ENCODE assay signal across 8 cellular contexts in the genomic region with DNA sequence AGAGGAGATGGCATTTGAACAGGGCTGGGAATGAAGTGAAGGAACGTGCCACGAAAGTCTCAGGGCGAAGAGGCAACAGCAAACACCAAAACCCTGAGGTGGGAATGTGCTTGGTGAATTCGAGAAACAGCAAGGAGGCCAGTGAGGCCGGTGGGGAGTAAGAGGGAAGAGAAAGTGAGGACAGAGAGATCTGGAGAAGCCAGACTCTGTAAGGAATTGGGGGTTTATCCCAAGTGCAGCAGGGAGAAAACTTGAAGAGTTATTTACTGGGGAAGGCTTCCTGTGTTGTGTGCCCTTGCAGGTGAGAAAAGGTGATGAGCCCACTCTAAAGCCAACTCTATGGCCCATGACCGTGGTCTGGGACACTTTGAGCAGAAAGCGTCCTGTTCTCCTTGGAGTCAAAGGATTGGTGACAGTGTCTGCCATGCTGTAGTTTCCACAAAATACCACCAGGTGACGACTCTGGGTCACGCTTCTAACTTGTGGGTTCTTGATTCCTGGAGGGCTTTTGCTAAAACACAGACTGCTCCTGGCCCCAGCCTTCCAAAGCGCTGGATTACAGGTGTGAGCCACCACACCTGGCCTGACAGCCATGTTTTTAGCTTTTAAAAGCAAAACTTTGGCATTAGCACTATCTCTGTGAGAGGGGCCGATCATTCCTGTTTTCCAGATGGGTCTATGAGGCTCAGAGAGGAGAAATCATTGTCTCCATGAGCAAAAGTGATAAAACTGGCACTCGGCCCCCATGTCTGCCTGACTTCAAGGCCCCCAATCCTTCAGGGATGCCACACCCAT. TPM values are rescaled to one million over a fixed set of nuclear protein-coding genes. Genes with fewer than 3 reads are reported as not detected.
DNase-seq lines count a peak whose midpoint lies in the region; ATAC-seq and TF ChIP-seq lines count a peak whose summit lies in the region.

No MANE protein-coding gene starts in this region.

- H2BK15ac ChIP-seq in H9 (ENCODE audit: low read depth, low read length): no peak overlapping the region

- H3K4me3 Mint-ChIP-seq in H9 (no peak overlapping the region), activated B cell treated with CpG ODN at 0.5 μM for 24 hours (no peak overlapping the region)

- WGBS in H9 (ENCODE audit: extremely low coverage, insufficient read length, low lambda C conversion rate): no CpG with 5 or more reads among the region's 12 CpGs
- 35% methylated on average over 12 of the region's 12 CpGs for WGBS in liver

- H3K4me1 Mint-ChIP-seq in H9: peaks cover 0 to 4% of the 10 kb centered on the region in 2 experiments; a peak in 1 of 4 replicates
- H3K4me1 Mint-ChIP-seq in activated B cell treated with CpG ODN at 0.5 μM for 24 hours: no peaks in the 10 kb centered on the region

- POLR2A ChIA-PET in activated B cell treated with CpG ODN at 0.5 μM for 24 hours (lab: Charles Lee): no interaction called here

- H3K18ac ChIP-seq in H9 (ENCODE audit: insufficient read length, low read depth, low read length): no peak overlapping the region

- no peak overlapping the region for H2AK5ac ChIP-seq in H9 (ENCODE audit: insufficient read length, low read length)

- intact Hi-C loops in activated B cell treated with CpG ODN at 0.5 μM for 24 hours (cut with micrococcal nuclease): loop anchor here (1.0 to 5.0 kb wide), 3 partner anchors 84 to 178 kb away; no protein-coding TSS in a partner anchor

- H3K23ac ChIP-seq in H9 (ENCODE audit: insufficient read length, low read depth, low read length): no peak overlapping the region

- H3K9ac ChIP-seq in H9 (ENCODE audit: extremely low read depth, insufficient read length, low read length): no peak overlapping the region
- H3K9ac ChIP-seq in liver (ENCODE audit: low read depth in 1 of 2, low read length in 2 of 2): no peak overlapping the region

- no peak overlapping the region for H2BK5ac ChIP-seq in H9 (ENCODE audit: insufficient read length, low read length)

- ATAC-seq in activated B cell treated with CpG ODN at 0.5 μM for 24 hours (ENCODE audit: low read depth) (peak; percentile 72), HG03378 (IDR thresholded peaks at IDR 0.05; ENCODE audit: unreplicated experiment) (no peak)

- no peaks in the 10 kb centered on the region for H3K9me3 ChIP-seq in H9 (ENCODE audit: control insufficient read depth, low read depth, low read length)
- H3K9me3 ChIP-seq in liver (ENCODE audit: control insufficient read depth in 4 of 4, low read length in 3 of 4): no peaks in the 10 kb centered on the region

- H3K36me3 ChIP-seq in liver (ENCODE audit: control insufficient read depth in 4 of 4, insufficient read depth in 3 of 4, low read depth in 1 of 4, low read length in 3 of 4): no peaks in the 10 kb centered on the region

- H3K36me3 Mint-ChIP-seq in H9 (ENCODE audit: insufficient read depth in 1 of 3, low read depth in 3 of 3): no peaks in the 10 kb centered on the region
- no peaks in the 10 kb centered on the region for H3K36me3 Mint-ChIP-seq in activated B cell treated with CpG ODN at 0.5 μM for 24 hours (ENCODE audit: low read depth)

- peaks cover 3% of the 10 kb centered on the region for H4K20me1 ChIP-seq in H9 (ENCODE audit: control insufficient read depth, insufficient read depth, insufficient read length)

- H3K27ac ChIP-seq in H9 (ENCODE audit: insufficient read length, low read depth, low read length) (no peak overlapping the region), liver (ENCODE audit: low read depth in 1 of 2, low read length in 2 of 2) (no peak overlapping the region)

- H2BK120ac ChIP-seq in H9 (ENCODE audit: low read depth, low read length, poor library complexity, severe bottlenecking): no peak overlapping the region

- H3K27me3 ChIP-seq in H9 (ENCODE audit: insufficient read depth, low read length) (no peaks in the 10 kb centered on the region), liver (ENCODE audit: control insufficient read depth in 4 of 4, insufficient read depth in 4 of 4, low read length in 3 of 4) (peaks cover 0 to 8% (median 0%) of the 10 kb centered on the region in 4 donors)

- TF ChIP-seq CTCF in H9 (conservative IDR thresholded peaks at IDR 0.05) (peak; percentile 96), activated B cell treated with CpG ODN at 0.5 μM for 24 hours (IDR thresholded peaks at IDR 0.05) (no peak), choroid plexus epithelial cell (conservative IDR thresholded peaks at IDR 0.05; ENCODE audit: low read depth, low read length) (peak; percentile 100), liver (IDR thresholded peaks at IDR 0.05; ENCODE audit: low read depth, low read length, missing input control) (peak; percentile 98)

- no peaks in the 10 kb centered on the region for H3K79me1 ChIP-seq in H9 (ENCODE audit: insufficient read depth, low read depth, low read length, poor library complexity, severe bottlenecking)

- no peak overlapping the region for H4K5ac ChIP-seq in H9 (ENCODE audit: insufficient read length, low read depth, low read length)

- H3K4ac ChIP-seq in H9 (ENCODE audit: low read depth, low read length): no peak overlapping the region

- no peaks in the 10 kb centered on the region for H3K79me2 ChIP-seq in H9 (ENCODE audit: insufficient read depth, low read length)

- H3K56ac ChIP-seq in H9 (ENCODE audit: insufficient read length, low read depth, low read length): no peak overlapping the region

- H2AFZ ChIP-seq in H9 (ENCODE audit: low read length): no peak overlapping the region

- no peak overlapping the region for H3K14ac ChIP-seq in H9 (ENCODE audit: insufficient read depth, low read length)

- H3K4me3 ChIP-seq in choroid plexus epithelial cell (ENCODE audit: low read depth, low read length) (no peak overlapping the region), liver (ENCODE audit: low read depth in 1 of 3, low read length in 3 of 3) (no peak overlapping the region)

- no peak overlapping the region for H3K27ac Mint-ChIP-seq in H9
- no peak overlapping the region for H3K27ac Mint-ChIP-seq in activated B cell treated with CpG ODN at 0.5 μM for 24 hours

- DNase-seq in COLO668 (lab: John Stamatoyannopoulos, UW; ENCODE audit: unreplicated experiment) (peak; percentile 46), H9 (peak; percentile 86), NCI-H2196 treated with DMSO at 0.1 percent for 48 hours (lab: John Stamatoyannopoulos, UW; ENCODE audit: unreplicated experiment) (peak; percentile 19), activated B cell treated with CpG ODN at 0.5 μM for 24 hours (no peak), choroid plexus epithelial cell (ENCODE audit: low read depth) (peak; percentile 81)
- peak; percentile 70 for DNase-seq in stimulated activated CD8-positive, alpha-beta memory T cell treated with anti-CD3 and anti-CD28 coated beads, Interleukin-4, amount 100 ng/mL, for 48 hours

- no peak overlapping the region for H2BK12ac ChIP-seq in H9 (ENCODE audit: insufficient read length, low read depth, low read length)

- H2BK20ac ChIP-seq in H9 (ENCODE audit: low read depth, low read length, poor library complexity, severe bottlenecking): no peak overlapping the region

- H3K9me3 Mint-ChIP-seq in H9 (no peaks in the 10 kb centered on the region), activated B cell treated with CpG ODN at 0.5 μM for 24 hours (no peaks in the 10 kb centered on the region)

- H4K91ac ChIP-seq in H9 (ENCODE audit: insufficient read length, low read depth, low read length): no peak overlapping the region

- CTCF ChIA-PET in activated B cell treated with CpG ODN at 0.5 μM for 24 hours (lab: Charles Lee): interaction anchor here (0.8 to 1.9 kb wide), 5 partner anchors 84 to 178 kb away, joined by 4 to 12 read pairs (median 8); no protein-coding TSS in a partner anchor

- TF ChIP-seq RAD21 in liver (IDR thresholded peaks at IDR 0.05): peak; percentile 94 to 97

- H3K4me1 ChIP-seq in H9 (ENCODE audit: insufficient read depth, low read length) (no peaks in the 10 kb centered on the region), liver (ENCODE audit: control insufficient read depth in 4 of 4, insufficient read depth in 4 of 4, low read length in 3 of 4) (no peaks in the 10 kb centered on the region)

- no peak overlapping the region for H3K4me2 ChIP-seq in H9 (ENCODE audit: insufficient read depth, insufficient read length, low read length)

- H3K27me3 Mint-ChIP-seq in H9 (ENCODE audit: low read depth): peaks cover 2% of the 10 kb centered on the region
- peaks cover 17% of the 10 kb centered on the region for H3K27me3 Mint-ChIP-seq in activated B cell treated with CpG ODN at 0.5 μM for 24 hours

- no peak overlapping the region for H4K8ac ChIP-seq in H9 (replicated peaks; ENCODE audit: insufficient read length, low read depth, low read length)

- no peak overlapping the region for H3T11ph ChIP-seq in H9 (ENCODE audit: low read length)

- no peaks in the 10 kb centered on the region for H3K23me2 ChIP-seq in H9 (ENCODE audit: insufficient read length, low read depth, low read length, poor library complexity, severe bottlenecking)

TF ChIP-seq in liver, 16 proteins besides CTCF, POLR2A, EP300 and RAD21 (continues in another document):
- no peak for TF ChIP-seq FOXA2 (IDR thresholded peaks at IDR 0.05)
- TF ChIP-seq GABPA (IDR thresholded peaks at IDR 0.05 in 1 of 2, conservative IDR thresholded peaks at IDR 0.05 in 1 of 2): no peak
- TF ChIP-seq YY1 (IDR thresholded peaks at IDR 0.05): no peak
- no peak for TF ChIP-seq HNF4A (conservative IDR thresholded peaks at IDR 0.05)
- TF ChIP-seq TAF1 (conservative IDR thresholded peaks at IDR 0.05): no peak
- no peak for TF ChIP-seq HNF4G (IDR thresholded peaks at IDR 0.05)
- TF ChIP-seq ATF3 (IDR thresholded peaks at IDR 0.05): no peak
- TF ChIP-seq NR2F2 (IDR thresholded peaks at IDR 0.05): no peak
- TF ChIP-seq JUND (IDR thresholded peaks at IDR 0.05): no peak
- no peak for TF ChIP-seq EGR1 (IDR thresholded peaks at IDR 0.05; ENCODE audit: low read depth in 2 of 2)
- no peak for TF ChIP-seq RXRA (IDR thresholded peaks at IDR 0.05)

RNA-seq across cellular contexts. Expression of gene CSNK2A1, which starts 18.0 kb away (rescaled TPM):
- total RNA-seq in H9 (2021): 225 and 229 TPM in 2 replicates
- total RNA-seq in activated B cell treated with CpG ODN at 0.5 μM for 24 hours: 130 and 140 TPM in 2 replicates
- 10 to 100 TPM; 60.2 to 60.3 TPM for total RNA-seq in liver
- polyA plus RNA-seq in liver: 10 to 100 TPM; 17.0 to 19.3 TPM

RNA-seq across cellular contexts. Expression of gene TCF15, which starts 48.5 kb away (rescaled TPM):
- 2.0 and 2.7 TPM in 2 replicates for total RNA-seq in H9 (2021)
- total RNA-seq in activated B cell treated with CpG ODN at 0.5 μM for 24 hours: not detected in 2 replicates
- total RNA-seq in liver: not detected
- not detected for polyA plus RNA-seq in liver
